8 cellular contexts compared by ENCODE assay signal in the genomic region with DNA sequence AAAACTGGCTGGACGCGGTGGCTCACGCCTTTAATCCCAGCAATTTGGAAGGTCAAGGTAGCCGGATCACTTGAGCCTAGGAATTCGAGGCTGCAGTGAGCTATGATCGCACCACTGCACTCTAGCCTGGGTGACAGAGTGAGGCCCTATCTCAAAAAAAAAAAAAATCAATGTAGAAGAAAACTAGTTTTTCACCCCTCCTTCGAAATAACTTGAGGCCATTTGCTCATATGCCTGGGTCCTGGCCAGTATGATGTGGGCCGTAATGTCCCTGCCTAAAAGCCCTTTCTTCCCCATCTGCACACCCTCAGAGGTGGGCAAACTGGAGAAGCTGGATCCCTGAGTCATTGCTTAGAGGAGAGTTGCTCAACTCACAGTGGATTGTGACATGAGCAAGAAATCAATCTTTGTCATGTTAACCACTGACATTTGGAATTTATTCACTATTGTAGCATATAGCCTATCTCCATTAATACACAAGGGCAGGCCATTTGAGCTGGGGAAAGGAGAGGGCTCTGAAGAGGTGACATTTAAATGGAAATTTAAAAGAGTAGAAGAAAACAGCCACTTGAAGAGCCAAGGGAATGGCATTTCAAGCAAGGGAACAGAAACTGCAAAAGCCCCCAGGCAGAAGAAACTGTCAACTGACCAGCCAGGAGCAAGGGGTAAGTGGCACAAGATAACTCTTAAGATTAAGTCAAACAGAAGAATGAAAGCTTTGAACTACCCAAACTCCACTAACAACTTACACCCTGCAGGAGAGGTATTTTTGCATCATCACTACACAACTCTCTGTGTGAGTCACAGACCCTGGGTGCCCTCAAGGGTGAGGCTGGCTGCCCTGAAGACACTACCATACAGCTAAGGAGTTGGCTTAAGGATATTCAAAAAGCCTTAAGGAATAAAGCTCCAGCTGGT. TPM values are rescaled to one million over a fixed set of nuclear protein-coding genes. Genes with fewer than 3 reads are reported as not detected.
DNase-seq lines count a peak whose midpoint lies in the region; ATAC-seq and TF ChIP-seq lines count a peak whose summit lies in the region.

No MANE protein-coding gene starts in this region.

- H3K27me3 Mint-ChIP-seq in CD14-positive monocyte (ENCODE audit: low read depth in 3 of 3) (no peaks in the 10 kb centered on the region), mesothelial cell of epicardium (ENCODE audit: low read depth) (no peaks in the 10 kb centered on the region)

- POLR2A ChIA-PET in HEK293T (lab: Yijun Ruan, JAX): interaction anchor here (0.7 to 2.6 kb wide), 3 partner anchors 7 to 79 kb away, joined by 3 to 11 read pairs (median 4); a partner anchor contains a TSS

- DNase-seq in CD14-positive monocyte (ENCODE audit: low spot score): peak; percentile 84
- no peak for DNase-seq in HEK293T (ENCODE audit: extremely low spot score)
- DNase-seq in SKM-1 (lab: John Stamatoyannopoulos, UW; ENCODE audit: unreplicated experiment): peak; percentile 85
- DNase-seq in kidney epithelial cell (ENCODE audit: low read depth): peak; percentile 61
- DNase-seq in mesothelial cell of epicardium (ENCODE audit: low spot score in 2 of 2, unreplicated experiment in 2 of 2): no peak
- no peak for DNase-seq in midbrain (lab: John Stamatoyannopoulos, UW)
- DNase-seq in aorta: no peak

- intact Hi-C loops in CD14-positive monocyte (cut with micrococcal nuclease): no loop called here
- intact Hi-C loops in aorta (cut with DNase I): no loop called here

- H3K27ac Mint-ChIP-seq in CD14-positive monocyte (peak overlapping the region; percentile 95 to 100 (median 98)), mesothelial cell of epicardium (no peak overlapping the region)

- H3K36me3 ChIP-seq in kidney epithelial cell (ENCODE audit: control insufficient read depth, insufficient read depth, low read length) (no peaks in the 10 kb centered on the region), aorta (ENCODE audit: control insufficient read depth in 1 of 2, insufficient read depth in 2 of 2, low read length in 1 of 2) (no peaks in the 10 kb centered on the region)

- no peak overlapping the region for H3K27ac ChIP-seq in aorta (ENCODE audit: low read depth in 1 of 2, low read length in 2 of 2)

- no peak overlapping the region for H3K4me3 ChIP-seq in kidney epithelial cell (ENCODE audit: low read depth, low read length)
- H3K4me3 ChIP-seq in aorta (ENCODE audit: low read length in 2 of 2): no peak overlapping the region

- peaks cover 46% of the 10 kb centered on the region for H3K4me1 Mint-ChIP-seq in CD14-positive monocyte
- H3K4me1 Mint-ChIP-seq in mesothelial cell of epicardium: no peaks in the 10 kb centered on the region

- no peaks in the 10 kb centered on the region for H3K9me3 ChIP-seq in aorta (ENCODE audit: control insufficient read depth, low read length)

- H3K4me3 Mint-ChIP-seq in CD14-positive monocyte: peak overlapping the region in 1 of 2 donors; percentile 68
- no peak overlapping the region for H3K4me3 Mint-ChIP-seq in mesothelial cell of epicardium

- WGBS in aorta, 2 donors: 88 to 90% methylated on average over 8 of the region's 8 CpGs

- no peaks in the 10 kb centered on the region for H3K27me3 ChIP-seq in kidney epithelial cell (ENCODE audit: control insufficient read depth, insufficient read depth, low read length)
- no peaks in the 10 kb centered on the region for H3K27me3 ChIP-seq in aorta (ENCODE audit: control insufficient read depth in 1 of 2, insufficient read depth in 2 of 2, low read length in 1 of 2)

- H3K9me3 Mint-ChIP-seq in CD14-positive monocyte (peaks cover 0 to 3% (median 0%) of the 10 kb centered on the region in 7 donors), mesothelial cell of epicardium (no peaks in the 10 kb centered on the region)

- CTCF ChIA-PET in HEK293T (lab: Yijun Ruan, JAX): interaction anchor here (0.6 kb wide), 1 partner anchor 79 kb away, joined by 3 read pairs; a partner anchor contains a TSS

- H3K36me3 Mint-ChIP-seq in CD14-positive monocyte (no peaks in the 10 kb centered on the region), mesothelial cell of epicardium (no peaks in the 10 kb centered on the region)

- TF ChIP-seq CTCF in CD14-positive monocyte (IDR thresholded peaks at IDR 0.05) (no peak), kidney epithelial cell (IDR thresholded peaks at IDR 0.05; ENCODE audit: insufficient read depth, low read length, poor library complexity, severe bottlenecking) (no peak), mesothelial cell of epicardium (IDR thresholded peaks at IDR 0.05; ENCODE audit: unreplicated experiment) (no peak)

- ATAC-seq in HG03520 (IDR thresholded peaks at IDR 0.05; ENCODE audit: unreplicated experiment): no peak
- ATAC-seq in aorta (ENCODE audit: low FRiP score): no peak

- H3K4me1 ChIP-seq in aorta (ENCODE audit: control insufficient read depth in 1 of 2, insufficient read depth in 2 of 2, low read length in 2 of 2): no peaks in the 10 kb centered on the region

TF ChIP-seq in HEK293T, 16 proteins besides CTCF, POLR2A, EP300 and RAD21:
- TF ChIP-seq, protein P1, sequence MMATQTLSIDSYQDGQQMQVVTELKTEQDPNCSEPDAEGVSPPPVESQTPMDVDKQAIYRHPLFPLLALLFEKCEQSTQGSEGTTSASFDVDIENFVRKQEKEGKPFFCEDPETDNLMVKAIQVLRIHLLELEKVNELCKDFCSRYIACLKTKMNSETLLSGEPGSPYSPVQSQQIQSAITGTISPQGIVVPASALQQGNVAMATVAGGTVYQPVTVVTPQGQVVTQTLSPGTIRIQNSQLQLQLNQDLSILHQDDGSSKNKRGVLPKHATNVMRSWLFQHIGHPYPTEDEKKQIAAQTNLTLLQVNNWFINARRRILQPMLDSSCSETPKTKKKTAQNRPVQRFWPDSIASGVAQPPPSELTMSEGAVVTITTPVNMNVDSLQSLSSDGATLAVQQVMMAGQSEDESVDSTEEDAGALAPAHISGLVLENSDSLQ (IDR thresholded peaks at IDR 0.05): peak; percentile 47
- TF ChIP-seq ARNT (IDR thresholded peaks at IDR 0.05): no peak

RNA-seq across cellular contexts. Expression of a gene that starts 7.6 kb away (rescaled TPM):
- polyA plus RNA-seq in CD14-positive monocyte (10 to 100 TPM; 44.7 to 47.0 TPM), aorta (10 to 100 TPM in 1 of 2 donors, 1 to 10 TPM in 1; 6.6 to 15.4 TPM)
- total RNA-seq in kidney epithelial cell (21.5 and 22.7 TPM in 2 replicates), mesothelial cell of epicardium (18.6 to 20.8 TPM (median 20.3 TPM) in 3 replicates), aorta (10 to 100 TPM in 1 of 2 donors, 1 to 10 TPM in 1; 6.7 to 11.1 TPM)

Comparison
In these comparisons a context has a peak if more than half of its experiments do, and no peak if none do; other contexts are left out.
1. DNase-seq: peak in CD14-positive monocyte (single experiment), SKM-1 (single experiment) and kidney epithelial cell (single experiment); none in HEK293T (single experiment), mesothelial cell of epicardium (0 of 2), midbrain (single experiment) and aorta (0 of 2).